In the genomic region with DNA sequence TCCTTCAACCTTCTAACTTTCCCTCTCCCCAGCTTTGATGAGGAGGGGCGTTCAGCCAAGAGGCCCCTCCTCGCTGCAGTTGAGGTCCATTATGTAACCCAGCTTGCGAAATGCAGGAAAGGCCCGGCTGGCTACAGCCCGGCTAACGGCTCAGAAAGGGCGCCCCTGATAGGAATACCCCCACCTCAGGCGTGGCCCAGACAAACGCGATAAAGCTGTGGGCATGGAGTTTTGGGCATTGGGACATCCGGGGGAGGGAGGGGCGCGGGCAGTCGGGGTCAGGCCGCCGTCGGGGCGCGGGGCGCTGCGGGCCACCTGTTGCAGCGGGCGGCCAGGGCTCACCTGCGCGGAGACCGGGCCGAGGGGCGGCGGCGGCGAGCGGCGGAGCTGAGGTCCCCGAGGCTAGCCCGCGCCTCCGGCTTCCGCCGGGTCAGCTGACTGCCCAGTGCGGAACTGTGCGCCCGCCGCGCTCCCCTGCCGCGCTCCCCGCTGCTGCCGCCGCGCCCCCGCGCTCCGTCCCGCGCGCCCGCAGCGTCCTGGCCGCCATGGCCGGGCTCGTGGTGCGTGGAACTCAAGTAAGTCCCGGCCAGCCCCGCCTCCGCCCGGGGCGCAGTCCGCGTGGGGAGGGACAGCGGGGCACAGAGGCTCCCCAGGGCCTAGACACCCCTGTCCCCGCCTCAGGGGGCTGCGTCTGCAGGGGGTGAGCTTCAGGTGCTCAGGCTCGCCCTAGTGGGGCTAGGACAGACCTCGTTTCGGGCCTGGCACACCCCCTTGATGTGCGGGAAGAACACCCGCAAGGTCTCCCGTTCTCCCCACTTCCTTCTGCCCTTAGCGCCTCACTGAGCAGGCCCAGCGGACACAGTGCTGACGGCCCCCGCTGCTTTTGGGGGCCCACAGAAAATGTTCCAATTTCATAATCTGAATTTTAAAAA, we compare ENCODE assay signal across 9 cellular contexts. TPM values are rescaled to one million over a fixed set of nuclear protein-coding genes. Genes with fewer than 3 reads are reported as not detected.
A peak's percentile ranks its signal among the peaks of the same experiment; 100 is the strongest.
DNase-seq lines count a peak whose midpoint lies in the region; ATAC-seq and TF ChIP-seq lines count a peak whose summit lies in the region.
"Had no signal": no experiment of that assay in that cellular context is flagged by ENCODE, and none has a peak within 500 bp of the region (broad histone marks: within the 10 kb centered on the region; RNA-seq: fewer than 3 reads in every experiment).

LRMDA (plus strand) TSS at position 445 of the 932 bp plus-strand sequence.

- H3K27ac ChIP-seq in CD4-positive, alpha-beta memory T cell (ENCODE audit: low read depth, low read length): no peak within 1 kb of the TSS

- peak within 1 kb of the TSS in 1 of 7 donors; percentile 66 for H3K27ac Mint-ChIP-seq in CD4-positive, alpha-beta memory T cell
- H3K27ac Mint-ChIP-seq: activated B cell treated with CpG ODN at 0.5 μM for 24 hours had no signal

- H3K4me3 ChIP-seq in CD4-positive, alpha-beta memory T cell (ENCODE audit: low read length in 2 of 2): no peak within 1 kb of the TSS

- peak within 1 kb of the TSS in 4 of 8 donors; percentile 46 to 61 (median 50) for H3K4me3 Mint-ChIP-seq in CD4-positive, alpha-beta memory T cell
- H3K4me3 Mint-ChIP-seq: activated B cell treated with CpG ODN at 0.5 μM for 24 hours had no signal

- no peaks in the 10 kb centered on the region for H3K9me3 ChIP-seq in CD4-positive, alpha-beta memory T cell (ENCODE audit: control insufficient read depth in 1 of 2, low read length in 2 of 2)

- no peaks in the 10 kb centered on the region for H3K27me3 ChIP-seq in CD4-positive, alpha-beta memory T cell (ENCODE audit: insufficient read depth, low read length)

- POLR2A ChIA-PET in CD4-positive, alpha-beta memory T cell (lab: Charles Lee; ENCODE audit: partially characterized antibody): no interaction called here

- CTCF ChIA-PET in CD4-positive, alpha-beta memory T cell (lab: Charles Lee; ENCODE audit: partially characterized antibody): no interaction called here

- peaks cover 30 to 46% of the 10 kb centered on the region in 2 donors for H3K27me3 Mint-ChIP-seq in CD4-positive, alpha-beta memory T cell

- no peaks in the 10 kb centered on the region for H3K4me1 ChIP-seq in CD4-positive, alpha-beta memory T cell (ENCODE audit: insufficient read depth, low read length)

- H3K36me3 Mint-ChIP-seq in CD4-positive, alpha-beta memory T cell: no peaks in the 10 kb centered on the region

- peaks cover 0 to 4% (median 2%) of the 10 kb centered on the region in 4 donors for H3K4me1 Mint-ChIP-seq in CD4-positive, alpha-beta memory T cell

- intact Hi-C loops in CD4-positive, alpha-beta memory T cell (cut with micrococcal nuclease): no loop called here

- in situ Hi-C loops in SK-MEL-5 (cut with HindIII; ENCODE audit: low pct_unique_long_range_greater_than_20kb, low sequenced_read_pairs): no loop called here

- TF ChIP-seq CTCF in omental fat pad (IDR thresholded peaks at IDR 0.05): no peak

- peak; percentile 63 for ATAC-seq in omental fat pad (ENCODE audit: low FRiP score)

- no peaks in the 10 kb centered on the region for H3K36me3 ChIP-seq in CD4-positive, alpha-beta memory T cell (ENCODE audit: insufficient read depth, low read length)

- peak in 2 of 3 experiments; percentile 15 to 25 for DNase-seq in NCI-H1417 (lab: John Stamatoyannopoulos, UW)
- DNase-seq in NCI-H1417 treated with DMSO at 0.1 percent for 48 hours (lab: John Stamatoyannopoulos, UW): no peak
- no peak for DNase-seq in SK-MEL-5 (ENCODE audit: low read depth, low spot score)
- DNase-seq in glomerular visceral epithelial cell (ENCODE audit: extremely low spot score): peak; percentile 56
- DNase-seq in omental fat pad (ENCODE audit: low spot score): no peak
- DNase-seq in CD4-positive, alpha-beta memory T cell: no peak
- no peak for DNase-seq in activated gamma-delta T cell treated with Interleukin-2 at 50 U/mL for 16 hours
- DNase-seq in NCI-H345 treated with DMSO at 0.1 percent for 48 hours (lab: John Stamatoyannopoulos, UW; ENCODE audit: unreplicated experiment): no peak
- DNase-seq: activated B cell treated with CpG ODN at 0.5 μM for 24 hours had no signal

- peaks cover 0 to 2% (median 0%) of the 10 kb centered on the region in 8 donors for H3K9me3 Mint-ChIP-seq in CD4-positive, alpha-beta memory T cell
- H3K9me3 Mint-ChIP-seq: activated B cell treated with CpG ODN at 0.5 μM for 24 hours had no signal

RNA-seq across cellular contexts. Expression of gene LRMDA, which starts in this region (rescaled TPM):
- total RNA-seq in SK-MEL-5 (2014; rRNA removed; shearing (Covaris generic)): 25.2 and 70.7 TPM in 2 replicates
- 3.3 and 5.9 TPM in 2 replicates for polyA plus RNA-seq in SK-MEL-5 (2015; cell fraction: cytosol; rRNA removed)
- polyA plus RNA-seq in SK-MEL-5 (2015; cell fraction: nucleus; rRNA removed): not detected in 2 replicates
- 10 to 100 TPM; 12.0 to 15.9 (median 13.9) TPM for total RNA-seq in omental fat pad
- not detected for total RNA-seq in CD4-positive, alpha-beta memory T cell
- polyA plus RNA-seq in CD4-positive, alpha-beta memory T cell: not detected
- total RNA-seq: activated B cell treated with CpG ODN at 0.5 μM for 24 hours had no signal

Comparison
In these comparisons a context has a peak if more than half of its experiments do, and no peak if none do; other contexts are left out.
1. RNA of gene LRMDA (total RNA-seq): 25.2 to 70.7 TPM in SK-MEL-5 and 12.0 to 15.9 TPM in omental fat pad; not detected in CD4-positive, alpha-beta memory T cell; every median in the first group is over 4 times any median in the second.
2. DNase-seq: peak in NCI-H1417 (2 of 3) and glomerular visceral epithelial cell (single experiment); none in NCI-H1417 treated with DMSO at 0.1 percent for 48 hours (single experiment), SK-MEL-5 (single experiment), omental fat pad (single experiment), CD4-positive, alpha-beta memory T cell (0 of 5), activated gamma-delta T cell treated with Interleukin-2 at 50 U/mL for 16 hours (single experiment) and NCI-H345 treated with DMSO at 0.1 percent for 48 hours (single experiment).